ENCODE assay signal across 1 cellular context in genomic region chr22:50525104-50525958, GRCh38.
A peak's percentile ranks its signal among the peaks of the same experiment; 100 is the strongest.
TF ChIP-seq lines count a peak whose summit lies in the region.

TSS of gene SCO2 (minus strand) at chr22:50525598. CDS start at chr22:50524411, 1,187 bp downstream.

TF ChIP-seq in HepG2, 621 proteins besides CTCF, POLR2A, EP300 and RAD21 (continued from another document and continues in another):
- peak; percentile 92 for TF ChIP-seq TFDP1 (CRISPR knock-in tag; IDR thresholded peaks at IDR 0.05; ENCODE audit: borderline replicate concordance)
- TF ChIP-seq FIP1L1 (IDR thresholded peaks at IDR 0.05; ENCODE audit: borderline replicate concordance, insufficient read depth, low read depth, low read length) = no peak
- TF ChIP-seq MNT (IDR thresholded peaks at IDR 0.05) = peak; percentile 86
- TF ChIP-seq ZFAT (CRISPR knock-in tag; conservative IDR thresholded peaks at IDR 0.05) = no peak
- TF ChIP-seq HIC2 (CRISPR knock-in tag; IDR thresholded peaks at IDR 0.05; ENCODE audit: low read depth) = no peak
- TF ChIP-seq POGK (CRISPR knock-in tag; conservative IDR thresholded peaks at IDR 0.05) = peak; percentile 64
- peak; percentile 85 for TF ChIP-seq MYPOP (CRISPR knock-in tag; IDR thresholded peaks at IDR 0.05)
- no peak for TF ChIP-seq HNF4G (IDR thresholded peaks at IDR 0.05; ENCODE audit: borderline replicate concordance, low read depth, low read length)
- peak; percentile 54 for TF ChIP-seq HNF4G (CRISPR knock-in tag; IDR thresholded peaks at IDR 0.05; ENCODE audit: borderline replicate concordance, low read depth)
- peak; percentile 84 for TF ChIP-seq ARID4A (CRISPR knock-in tag; IDR thresholded peaks at IDR 0.05; ENCODE audit: borderline replicate concordance)
- TF ChIP-seq NFYB (CRISPR knock-in tag; IDR thresholded peaks at IDR 0.05) = peak; percentile 18; the same call in 1 of the 2 replicates
- 0 out of 2 replicates have a peak, but pooled peaks have one; percentile 31 for TF ChIP-seq MTF2 (CRISPR knock-in tag; IDR thresholded peaks at IDR 0.05; ENCODE audit: borderline replicate concordance)
- TF ChIP-seq ESRRA (CRISPR knock-in tag; IDR thresholded peaks at IDR 0.05; ENCODE audit: low read depth) = peak; percentile 49; the same call in 1 of the 2 replicates
- peak; percentile 85 for TF ChIP-seq KAT8 (CRISPR knock-in tag; IDR thresholded peaks at IDR 0.05)
- TF ChIP-seq CC2D1A (CRISPR knock-in tag; IDR thresholded peaks at IDR 0.05) = no peak
- 0 out of 2 replicates have a peak, but pooled peaks have one; percentile 43 for TF ChIP-seq ZNF335 (CRISPR knock-in tag; IDR thresholded peaks at IDR 0.05)
- TF ChIP-seq NFE2L2 (IDR thresholded peaks at IDR 0.05; ENCODE audit: low read length) = no peak
- TF ChIP-seq YEATS4 (CRISPR knock-in tag; IDR thresholded peaks at IDR 0.05; ENCODE audit: borderline replicate concordance) = peak; percentile 51; the same call in 1 of the 2 replicates
- peak; percentile 13; the same call in 1 of the 2 replicates for TF ChIP-seq ZNF333 (CRISPR knock-in tag; IDR thresholded peaks at IDR 0.05; ENCODE audit: borderline replicate concordance)
- TF ChIP-seq NPAS2 (CRISPR knock-in tag; IDR thresholded peaks at IDR 0.05; ENCODE audit: borderline replicate concordance) = no peak
- peak; percentile 92 for TF ChIP-seq ZNF552 (CRISPR knock-in tag; IDR thresholded peaks at IDR 0.05; ENCODE audit: borderline replicate concordance)
- no peak for TF ChIP-seq TRIM22 (IDR thresholded peaks at IDR 0.05)
- TF ChIP-seq ZMAT3 (CRISPR knock-in tag; conservative IDR thresholded peaks at IDR 0.05) = peak; percentile 33
- TF ChIP-seq ZNF891 (CRISPR knock-in tag; IDR thresholded peaks at IDR 0.05) = 0 out of 2 replicates have a peak, but pooled peaks have one; percentile 43
- TF ChIP-seq ZNF564 (CRISPR knock-in tag; IDR thresholded peaks at IDR 0.05) = peak; percentile 73; the same call in 1 of the 2 replicates
- peak; percentile 15; the same call in 1 of the 2 replicates for TF ChIP-seq CCDC6 (CRISPR knock-in tag; IDR thresholded peaks at IDR 0.05)
- peak; percentile 49; the same call in 1 of the 2 replicates for TF ChIP-seq TOPORS (CRISPR knock-in tag; IDR thresholded peaks at IDR 0.05)
- TF ChIP-seq CENPT (CRISPR knock-in tag; IDR thresholded peaks at IDR 0.05; ENCODE audit: low read depth) = 0 out of 2 replicates have a peak, but pooled peaks have one; percentile 15
- no peak; the same call in 1 of the 2 replicates for TF ChIP-seq NRL (CRISPR knock-in tag; IDR thresholded peaks at IDR 0.05; ENCODE audit: borderline replicate concordance)
- no peak for TF ChIP-seq ZNF513 (CRISPR knock-in tag; conservative IDR thresholded peaks at IDR 0.05)
- no peak for TF ChIP-seq SRSF9 (IDR thresholded peaks at IDR 0.05; ENCODE audit: borderline replicate concordance, insufficient read depth, low read depth, low read length, poor library complexity, severe bottlenecking)
- TF ChIP-seq CREB1 (IDR thresholded peaks at IDR 0.05) = 0 out of 2 replicates have a peak, but pooled peaks have one; percentile 38
- TF ChIP-seq CREB1 (CRISPR knock-in tag; IDR thresholded peaks at IDR 0.05) = no peak
- no peak for TF ChIP-seq DPF2 (CRISPR knock-in tag; IDR thresholded peaks at IDR 0.05; ENCODE audit: borderline replicate concordance, low read depth)
- peak; percentile 47; the same call in 1 of the 2 replicates for TF ChIP-seq E2F2 (CRISPR knock-in tag; IDR thresholded peaks at IDR 0.05; ENCODE audit: borderline replicate concordance)
- 0 out of 2 replicates have a peak, but pooled peaks have one; percentile 65 for TF ChIP-seq ZBTB3 (CRISPR knock-in tag; IDR thresholded peaks at IDR 0.05; ENCODE audit: borderline replicate concordance, low read depth)
- peak; percentile 67 for TF ChIP-seq HNRNPLL (IDR thresholded peaks at IDR 0.05; ENCODE audit: low read depth, low read length, poor library complexity, severe bottlenecking)
- peak; percentile 42; the same call in 1 of the 2 replicates for TF ChIP-seq MEIS1 (CRISPR knock-in tag; IDR thresholded peaks at IDR 0.05; ENCODE audit: borderline replicate concordance)
- TF ChIP-seq MBD4 (IDR thresholded peaks at IDR 0.05; ENCODE audit: borderline replicate concordance, low read length) = no peak
- peak; percentile 84; the same call in 1 of the 2 replicates for TF ChIP-seq MTERF4 (CRISPR knock-in tag; IDR thresholded peaks at IDR 0.05)
- peak; percentile 85 for TF ChIP-seq ZNF749 (CRISPR knock-in tag; IDR thresholded peaks at IDR 0.05; ENCODE audit: borderline replicate concordance)
- TF ChIP-seq CBFB (CRISPR knock-in tag; IDR thresholded peaks at IDR 0.05) = peak; percentile 67; the same call in 1 of the 2 replicates
- no peak for TF ChIP-seq ZNF75D (CRISPR knock-in tag; IDR thresholded peaks at IDR 0.05; ENCODE audit: borderline replicate concordance)
- TF ChIP-seq ZNF747 (CRISPR knock-in tag; IDR thresholded peaks at IDR 0.05; ENCODE audit: borderline replicate concordance) = peak; percentile 78; the same call in 1 of the 2 replicates
- TF ChIP-seq ZNF160 (CRISPR knock-in tag; IDR thresholded peaks at IDR 0.05) = no peak; the same call in 1 of the 2 replicates
- TF ChIP-seq ZNF256 (CRISPR knock-in tag; conservative IDR thresholded peaks at IDR 0.05) = no peak
- TF ChIP-seq HMG20B (CRISPR knock-in tag; conservative IDR thresholded peaks at IDR 0.05) = peak; percentile 67; the same call in 1 of the 2 replicates
